In genomic region chr14:102927346-102927877, GRCh38 we compare ENCODE assay signal across 13 cellular contexts. TPM values are rescaled to one million over a fixed set of nuclear protein-coding genes. Genes with fewer than 3 reads are reported as not detected.
DNase-seq lines count a peak whose midpoint lies in the region; ATAC-seq and TF ChIP-seq lines count a peak whose summit lies in the region.
"Had no signal": no experiment of that assay in that cellular context is flagged by ENCODE, and none has a peak within 500 bp of the region (broad histone marks: within the 10 kb centered on the region; RNA-seq: fewer than 3 reads in every experiment).

No MANE protein-coding gene starts in this region.

- peak overlapping the region in 8 of 10 experiments; percentile 52 to 77 (median 69); a peak in 15 of 20 replicates for H3K4me3 ChIP-seq in BLaER1 treated with 17β-estradiol and CSF1 and Interleukin-3, amounts not matched to agents 10 nM and 100 nM

- H3K27me3 ChIP-seq in BLaER1 treated with 17β-estradiol and CSF1 and Interleukin-3, amounts not matched to agents 10 nM and 100 nM, result peaks cover 42 to 65% (median 52%) of the 10 kb centered on the region in 11 experiments
- H3K27me3 ChIP-seq in foreskin keratinocyte, result peaks cover 63% of the 10 kb centered on the region

- peak overlapping the region in 10 of 11 experiments; percentile 56 to 85 (median 82); a peak in 19 of 22 replicates for H3K27ac ChIP-seq in BLaER1 treated with 17β-estradiol and CSF1 and Interleukin-3, amounts not matched to agents 10 nM and 100 nM
- H3K27ac ChIP-seq in foreskin keratinocyte, result no peak overlapping the region
- H3K27ac ChIP-seq: gastrocnemius medialis, HL-60 had no signal

- peaks cover 0 to 10% (median 0%) of the 10 kb centered on the region in 11 experiments; a peak in 11 of 22 replicates for H3K9me3 ChIP-seq in BLaER1 treated with 17β-estradiol and CSF1 and Interleukin-3, amounts not matched to agents 10 nM and 100 nM (replicated peaks in 1 of 11)
- H3K9me3 ChIP-seq: gastrocnemius medialis had no signal

- H3K4me1 ChIP-seq in BLaER1 treated with 17β-estradiol and CSF1 and Interleukin-3, amounts not matched to agents 10 nM and 100 nM, result peaks cover 25 to 52% (median 40%) of the 10 kb centered on the region in 10 experiments
- peaks cover 9% of the 10 kb centered on the region for H3K4me1 ChIP-seq in foreskin keratinocyte

- peak overlapping the region; percentile 72 to 88 (median 81); a peak in 20 of 22 replicates for H3K9ac ChIP-seq in BLaER1 treated with 17β-estradiol and CSF1 and Interleukin-3, amounts not matched to agents 10 nM and 100 nM

- H3K36me3 ChIP-seq in BLaER1 treated with 17β-estradiol and CSF1 and Interleukin-3, amounts not matched to agents 10 nM and 100 nM, result no peaks in the 10 kb centered on the region; a peak in 3 of 22 replicates
- H3K36me3 ChIP-seq: gastrocnemius medialis had no signal

- peak overlapping the region; percentile 96 to 99 (median 98) for H3K4me2 ChIP-seq in BLaER1 treated with 17β-estradiol and CSF1 and Interleukin-3, amounts not matched to agents 10 nM and 100 nM

- no peaks in the 10 kb centered on the region for H3K36me3 Mint-ChIP-seq in nephron (ENCODE audit: low read depth)
- H3K36me3 Mint-ChIP-seq in activated naive CD4-positive, alpha-beta T cell treated with anti-CD3 and anti-CD28 coated beads, Interleukin-2, amount 50 U/mL, for 72 hours, result no peaks in the 10 kb centered on the region

- no peak overlapping the region for H3K27ac Mint-ChIP-seq in nephron
- H3K27ac Mint-ChIP-seq in activated naive CD4-positive, alpha-beta T cell treated with anti-CD3 and anti-CD28 coated beads, Interleukin-2, amount 50 U/mL, for 72 hours, result no peak overlapping the region
- H3K27ac Mint-ChIP-seq: activated T-cell treated with anti-CD3 and anti-CD28 coated beads, Interleukin-2, amount 50 U/mL, for 24 hours had no signal

- peaks cover 0 to 45% (median 15%) of the 10 kb centered on the region in 11 experiments; a peak in 11 of 22 replicates for H4K20me1 ChIP-seq in BLaER1 treated with 17β-estradiol and CSF1 and Interleukin-3, amounts not matched to agents 10 nM and 100 nM

- DNase-seq in foreskin keratinocyte (peak; percentile 44 to 69), middle frontal gyrus (ENCODE audit: extremely low spot score, low spot score) (no peak)
- no peak for DNase-seq in activated naive CD4-positive, alpha-beta T cell treated with anti-CD3 and anti-CD28 coated beads, Interleukin-2, amount 50 U/mL, for 72 hours (ENCODE audit: low spot score in 2 of 2)
- no peak for DNase-seq in activated effector memory CD4-positive, alpha-beta T cell treated with Interleukin-2 at 50 U/mL for 16 hours
- DNase-seq: central memory CD4-positive, alpha-beta T cell; gastrocnemius medialis; NCI-H1436 treated with DMSO at 0.1 percent for 48 hours had no signal

- H3K4me1 Mint-ChIP-seq in nephron, result no peaks in the 10 kb centered on the region

- no peaks in the 10 kb centered on the region for H3K9me3 Mint-ChIP-seq in nephron
- no peaks in the 10 kb centered on the region for H3K9me3 Mint-ChIP-seq in activated naive CD4-positive, alpha-beta T cell treated with anti-CD3 and anti-CD28 coated beads, Interleukin-2, amount 50 U/mL, for 72 hours
- H3K9me3 Mint-ChIP-seq: activated T-cell treated with anti-CD3 and anti-CD28 coated beads, Interleukin-2, amount 50 U/mL, for 24 hours had no signal

- no peak for TF ChIP-seq CTCF in foreskin keratinocyte (conservative IDR thresholded peaks at IDR 0.05)
- no peak for TF ChIP-seq CTCF in nephron (IDR thresholded peaks at IDR 0.05; ENCODE audit: unreplicated experiment in 3 of 3)

- no peak; the same call in 1 of the 2 replicates for TF ChIP-seq RAD21 in Ishikawa (IDR thresholded peaks at IDR 0.05; ENCODE audit: low read depth)

- peak overlapping the region; percentile 50 to 65 (median 60) for H3K4me3 Mint-ChIP-seq in nephron
- H3K4me3 Mint-ChIP-seq: activated T-cell treated with anti-CD3 and anti-CD28 coated beads, Interleukin-2, amount 50 U/mL, for 24 hours had no signal

- ATAC-seq in foreskin keratinocyte (peak; percentile 71), GM18907 (IDR thresholded peaks at IDR 0.05; ENCODE audit: unreplicated experiment) (no peak)
- ATAC-seq in activated naive CD4-positive, alpha-beta T cell treated with anti-CD3 and anti-CD28 coated beads, Interleukin-2, amount 50 U/mL, for 72 hours, result no peak
- ATAC-seq: gastrocnemius medialis had no signal

- peaks cover 56% of the 10 kb centered on the region for H3K27me3 Mint-ChIP-seq in nephron (ENCODE audit: low read depth)

- TF ChIP-seq EP300 in Ishikawa (IDR thresholded peaks at IDR 0.05; ENCODE audit: borderline replicate concordance), result no peak

TF ChIP-seq in Ishikawa, 13 proteins besides CTCF, POLR2A, EP300 and RAD21:
- TF ChIP-seq TAF1 (IDR thresholded peaks at IDR 0.05; ENCODE audit: low read depth) (no peak), TCF12 (IDR thresholded peaks at IDR 0.05; ENCODE audit: low read depth) (0 out of 2 replicates have a peak, but pooled peaks have one; percentile 1), TEAD4 (IDR thresholded peaks at IDR 0.05) (peak; percentile 48), ZBTB7A (IDR thresholded peaks at IDR 0.05; ENCODE audit: low read depth) (peak; percentile 24; the same call in 1 of the 2 replicates), CREB1 (IDR thresholded peaks at IDR 0.05; ENCODE audit: low read depth) (no peak), FOXM1 (IDR thresholded peaks at IDR 0.05; ENCODE audit: borderline replicate concordance, low read depth) (no peak), EGR1 (IDR thresholded peaks at IDR 0.05) (no peak), NFIC (IDR thresholded peaks at IDR 0.05) (no peak; the same call in 1 of the 2 replicates), MAX (IDR thresholded peaks at IDR 0.05) (peak; percentile 65; the same call in 1 of the 2 replicates), YY1 (IDR thresholded peaks at IDR 0.05; ENCODE audit: low read depth) (no peak), CEBPB (IDR thresholded peaks at IDR 0.05) (no peak)
- TF ChIP-seq, protein P1, sequence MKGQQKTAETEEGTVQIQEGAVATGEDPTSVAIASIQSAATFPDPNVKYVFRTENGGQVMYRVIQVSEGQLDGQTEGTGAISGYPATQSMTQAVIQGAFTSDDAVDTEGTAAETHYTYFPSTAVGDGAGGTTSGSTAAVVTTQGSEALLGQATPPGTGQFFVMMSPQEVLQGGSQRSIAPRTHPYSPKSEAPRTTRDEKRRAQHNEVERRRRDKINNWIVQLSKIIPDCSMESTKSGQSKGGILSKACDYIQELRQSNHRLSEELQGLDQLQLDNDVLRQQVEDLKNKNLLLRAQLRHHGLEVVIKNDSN (IDR thresholded peaks at IDR 0.05), result no peak
- TF ChIP-seq, protein P2, sequence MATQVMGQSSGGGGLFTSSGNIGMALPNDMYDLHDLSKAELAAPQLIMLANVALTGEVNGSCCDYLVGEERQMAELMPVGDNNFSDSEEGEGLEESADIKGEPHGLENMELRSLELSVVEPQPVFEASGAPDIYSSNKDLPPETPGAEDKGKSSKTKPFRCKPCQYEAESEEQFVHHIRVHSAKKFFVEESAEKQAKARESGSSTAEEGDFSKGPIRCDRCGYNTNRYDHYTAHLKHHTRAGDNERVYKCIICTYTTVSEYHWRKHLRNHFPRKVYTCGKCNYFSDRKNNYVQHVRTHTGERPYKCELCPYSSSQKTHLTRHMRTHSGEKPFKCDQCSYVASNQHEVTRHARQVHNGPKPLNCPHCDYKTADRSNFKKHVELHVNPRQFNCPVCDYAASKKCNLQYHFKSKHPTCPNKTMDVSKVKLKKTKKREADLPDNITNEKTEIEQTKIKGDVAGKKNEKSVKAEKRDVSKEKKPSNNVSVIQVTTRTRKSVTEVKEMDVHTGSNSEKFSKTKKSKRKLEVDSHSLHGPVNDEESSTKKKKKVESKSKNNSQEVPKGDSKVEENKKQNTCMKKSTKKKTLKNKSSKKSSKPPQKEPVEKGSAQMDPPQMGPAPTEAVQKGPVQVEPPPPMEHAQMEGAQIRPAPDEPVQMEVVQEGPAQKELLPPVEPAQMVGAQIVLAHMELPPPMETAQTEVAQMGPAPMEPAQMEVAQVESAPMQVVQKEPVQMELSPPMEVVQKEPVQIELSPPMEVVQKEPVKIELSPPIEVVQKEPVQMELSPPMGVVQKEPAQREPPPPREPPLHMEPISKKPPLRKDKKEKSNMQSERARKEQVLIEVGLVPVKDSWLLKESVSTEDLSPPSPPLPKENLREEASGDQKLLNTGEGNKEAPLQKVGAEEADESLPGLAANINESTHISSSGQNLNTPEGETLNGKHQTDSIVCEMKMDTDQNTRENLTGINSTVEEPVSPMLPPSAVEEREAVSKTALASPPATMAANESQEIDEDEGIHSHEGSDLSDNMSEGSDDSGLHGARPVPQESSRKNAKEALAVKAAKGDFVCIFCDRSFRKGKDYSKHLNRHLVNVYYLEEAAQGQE (IDR thresholded peaks at IDR 0.05; ENCODE audit: low read depth), result no peak

RNA-seq across cellular contexts. Expression of gene AMN, which starts 4.9 kb away (rescaled TPM):
- total RNA-seq in foreskin keratinocyte, result 0.44 and 0.63 TPM in 2 replicates
- 0.56 and 0.77 TPM in 2 replicates for polyA plus RNA-seq in foreskin keratinocyte
- under 1 TPM; 0.30 to 0.49 TPM for total RNA-seq in activated naive CD4-positive, alpha-beta T cell treated with anti-CD3 and anti-CD28 coated beads, Interleukin-2, amount 50 U/mL, for 72 hours

Comparison
In these comparisons a context has a peak if more than half of its experiments do, and no peak if none do; other contexts are left out.
1. DNase-seq: peak in foreskin keratinocyte (2 of 2); none in middle frontal gyrus (single experiment), activated naive CD4-positive, alpha-beta T cell treated with anti-CD3 and anti-CD28 coated beads, Interleukin-2, amount 50 U/mL, for 72 hours (0 of 2) and activated effector memory CD4-positive, alpha-beta T cell treated with Interleukin-2 at 50 U/mL for 16 hours (single experiment).